In the genomic region with DNA sequence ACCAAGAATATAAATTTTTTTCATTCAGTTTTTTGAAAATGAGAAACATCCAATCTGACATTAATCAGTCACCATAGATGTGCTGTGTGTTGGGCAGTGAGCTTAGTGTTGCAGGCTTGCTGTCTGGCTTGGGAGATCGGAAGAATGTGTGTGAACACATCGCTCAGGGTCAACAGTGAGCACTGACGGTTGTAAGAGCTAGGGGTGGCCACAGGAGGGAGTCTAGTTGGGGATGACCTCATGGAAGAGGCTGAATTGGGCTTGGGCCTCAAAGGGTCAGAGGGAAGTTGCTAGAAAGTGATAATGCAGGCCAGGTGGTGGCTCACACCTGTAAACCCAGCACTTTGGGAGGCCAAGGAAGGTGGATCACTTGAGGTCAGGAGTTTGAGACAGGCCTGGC, we compare ENCODE assay signal across 1 cellular context.
TF ChIP-seq lines count a peak whose summit lies in the region.

No MANE protein-coding gene starts in this region.

TF ChIP-seq in GM12878, 131 proteins besides CTCF, POLR2A, EP300 and RAD21:
- TF ChIP-seq, protein P1, sequence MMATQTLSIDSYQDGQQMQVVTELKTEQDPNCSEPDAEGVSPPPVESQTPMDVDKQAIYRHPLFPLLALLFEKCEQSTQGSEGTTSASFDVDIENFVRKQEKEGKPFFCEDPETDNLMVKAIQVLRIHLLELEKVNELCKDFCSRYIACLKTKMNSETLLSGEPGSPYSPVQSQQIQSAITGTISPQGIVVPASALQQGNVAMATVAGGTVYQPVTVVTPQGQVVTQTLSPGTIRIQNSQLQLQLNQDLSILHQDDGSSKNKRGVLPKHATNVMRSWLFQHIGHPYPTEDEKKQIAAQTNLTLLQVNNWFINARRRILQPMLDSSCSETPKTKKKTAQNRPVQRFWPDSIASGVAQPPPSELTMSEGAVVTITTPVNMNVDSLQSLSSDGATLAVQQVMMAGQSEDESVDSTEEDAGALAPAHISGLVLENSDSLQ (IDR thresholded peaks at IDR 0.05): no peak
- TF ChIP-seq EZH2 (IDR thresholded peaks at IDR 0.05; ENCODE audit: borderline replicate concordance, control insufficient read depth, low read depth, low read length) (no peak), BCL11A (IDR thresholded peaks at IDR 0.05; ENCODE audit: low read depth, low read length) (no peak)
